ENCODE assay signal across 19 cellular contexts in genomic region chr9:130174920-130175321, GRCh38. TPM values are rescaled to one million over a fixed set of nuclear protein-coding genes. Genes with fewer than 3 reads are reported as not detected.
DNase-seq lines count a peak whose midpoint lies in the region; ATAC-seq and TF ChIP-seq lines count a peak whose summit lies in the region.
"Had no signal": no experiment of that assay in that cellular context is flagged by ENCODE, and none has a peak within 500 bp of the region (broad histone marks: within the 10 kb centered on the region; RNA-seq: fewer than 3 reads in every experiment).

No MANE protein-coding gene starts in this region.

- H3K9me3 Mint-ChIP-seq in T-helper 2 cell treated with Interferon-gamma antibody and Interleukin-4, amounts not matched to agents 5 μg/mL and 100 μg/mL, for 36 hours, result no peaks in the 10 kb centered on the region
- no peaks in the 10 kb centered on the region for H3K9me3 Mint-ChIP-seq in activated T-helper 2 cell treated with anti-CD3 and anti-CD28 coated beads, Interferon-gamma antibody, Interleukin-2, Interleukin-4, amounts not matched to agents 10 μg/mL and 5 μg/mL and 100 μg/mL, durations not matched to agents 14 hours and 24 hours and 36 hours
- H3K9me3 Mint-ChIP-seq in mesothelial cell of epicardium, result no peaks in the 10 kb centered on the region
- no peaks in the 10 kb centered on the region for H3K9me3 Mint-ChIP-seq in activated CD8-positive, alpha-beta T cell treated with anti-CD3 and anti-CD28 coated beads for 36 hours
- H3K9me3 Mint-ChIP-seq: stimulated activated memory B cell treated with anti-CD40 and anti-IgM and Interleukin-4, amounts not matched to agents 10 μg/mL and 1 μg/mL and 100 μg/mL, for 72 hours had no signal

- H3K27me3 Mint-ChIP-seq in T-helper 2 cell treated with Interferon-gamma antibody and Interleukin-4, amounts not matched to agents 5 μg/mL and 100 μg/mL, for 36 hours (ENCODE audit: low read depth), result peaks cover 28% of the 10 kb centered on the region
- H3K27me3 Mint-ChIP-seq in activated T-helper 2 cell treated with anti-CD3 and anti-CD28 coated beads, Interferon-gamma antibody, Interleukin-2, Interleukin-4, amounts not matched to agents 10 μg/mL and 5 μg/mL and 100 μg/mL, durations not matched to agents 14 hours and 24 hours and 36 hours (ENCODE audit: low read depth), result peaks cover 21% of the 10 kb centered on the region
- H3K27me3 Mint-ChIP-seq in mesothelial cell of epicardium (ENCODE audit: low read depth), result no peaks in the 10 kb centered on the region
- H3K27me3 Mint-ChIP-seq in activated CD8-positive, alpha-beta T cell treated with anti-CD3 and anti-CD28 coated beads for 36 hours, result peaks cover 16% of the 10 kb centered on the region

- intact Hi-C loops in activated T-helper 2 cell treated with anti-CD3 and anti-CD28 coated beads, Interferon-gamma antibody, Interleukin-2, Interleukin-4, amounts not matched to agents 10 μg/mL and 5 μg/mL and 100 μg/mL, durations not matched to agents 14 hours and 24 hours and 36 hours (cut with micrococcal nuclease), result no loop called here
- intact Hi-C loops in activated CD8-positive, alpha-beta T cell treated with anti-CD3 and anti-CD28 coated beads for 36 hours (cut with micrococcal nuclease), result no loop called here

- ATAC-seq in activated CD8-positive, alpha-beta T cell treated with anti-CD3 and anti-CD28 coated beads for 36 hours, result no peak
- ATAC-seq in HG02571 (IDR thresholded peaks at IDR 0.05; ENCODE audit: unreplicated experiment), result no peak
- ATAC-seq: stimulated activated memory B cell treated with anti-CD40 and anti-IgM and Interleukin-4, amounts not matched to agents 10 μg/mL and 1 μg/mL and 100 μg/mL, for 72 hours had no signal

- H3K36me3 Mint-ChIP-seq in T-helper 2 cell treated with Interferon-gamma antibody and Interleukin-4, amounts not matched to agents 5 μg/mL and 100 μg/mL, for 36 hours (ENCODE audit: low read depth), result peaks cover 3% of the 10 kb centered on the region
- H3K36me3 Mint-ChIP-seq in activated T-helper 2 cell treated with anti-CD3 and anti-CD28 coated beads, Interferon-gamma antibody, Interleukin-2, Interleukin-4, amounts not matched to agents 10 μg/mL and 5 μg/mL and 100 μg/mL, durations not matched to agents 14 hours and 24 hours and 36 hours (ENCODE audit: low read depth), result no peaks in the 10 kb centered on the region
- H3K36me3 Mint-ChIP-seq in mesothelial cell of epicardium, result no peaks in the 10 kb centered on the region
- H3K36me3 Mint-ChIP-seq in activated CD8-positive, alpha-beta T cell treated with anti-CD3 and anti-CD28 coated beads for 36 hours (ENCODE audit: low read depth), result no peaks in the 10 kb centered on the region
- H3K36me3 Mint-ChIP-seq: stimulated activated memory B cell treated with anti-CD40 and anti-IgM and Interleukin-4, amounts not matched to agents 10 μg/mL and 1 μg/mL and 100 μg/mL, for 72 hours had no signal

- DNase-seq in T-helper 2 cell treated with Interferon-gamma antibody and Interleukin-4, amounts not matched to agents 5 μg/mL and 100 μg/mL, for 36 hours (ENCODE audit: low spot score), result no peak
- DNase-seq in T-helper 2 cell (no peak), mesothelial cell of epicardium (ENCODE audit: low spot score in 2 of 2, unreplicated experiment in 2 of 2) (no peak)
- no peak for DNase-seq in activated T-helper 2 cell treated with anti-CD3 and anti-CD28 coated beads, Interferon-gamma antibody, Interleukin-2, Interleukin-4, amounts not matched to agents 10 μg/mL and 5 μg/mL and 100 μg/mL, durations not matched to agents 14 hours and 24 hours and 36 hours (ENCODE audit: low spot score)
- DNase-seq in activated CD8-positive, alpha-beta T cell treated with anti-CD3 and anti-CD28 coated beads for 36 hours, result no peak
- DNase-seq in stimulated activated CD4-positive, alpha-beta T cell treated with anti-CD3 and anti-CD28 coated beads, Interleukin-2, amount 100 ng/mL, for 48 hours, result no peak
- DNase-seq: activated CD4-positive, CD25-positive, alpha-beta regulatory T cell; activated T-cell treated with anti-CD3 and anti-CD28 coated beads, Interleukin-2, amount 50 U/mL, for 1 hour; foreskin fibroblast; Kasumi-1; mesendoderm; NCI-H1694; NCI-H510A treated with DMSO at 0.1 percent for 48 hours; PC-9; stimulated activated CD4-positive, alpha-beta T cell treated with anti-CD3 and anti-CD28 coated beads, Interleukin-4, amount 100 ng/mL, for 1 hour had no signal

- H3K4me1 Mint-ChIP-seq in T-helper 2 cell treated with Interferon-gamma antibody and Interleukin-4, amounts not matched to agents 5 μg/mL and 100 μg/mL, for 36 hours (ENCODE audit: low read depth), result no peaks in the 10 kb centered on the region
- H3K4me1 Mint-ChIP-seq in activated T-helper 2 cell treated with anti-CD3 and anti-CD28 coated beads, Interferon-gamma antibody, Interleukin-2, Interleukin-4, amounts not matched to agents 10 μg/mL and 5 μg/mL and 100 μg/mL, durations not matched to agents 14 hours and 24 hours and 36 hours (ENCODE audit: low read depth), result no peaks in the 10 kb centered on the region
- peaks cover 29% of the 10 kb centered on the region for H3K4me1 Mint-ChIP-seq in mesothelial cell of epicardium
- H3K4me1 Mint-ChIP-seq in activated CD8-positive, alpha-beta T cell treated with anti-CD3 and anti-CD28 coated beads for 36 hours (ENCODE audit: low read depth), result peaks cover 2% of the 10 kb centered on the region
- H3K4me1 Mint-ChIP-seq: stimulated activated memory B cell treated with anti-CD40 and anti-IgM and Interleukin-4, amounts not matched to agents 10 μg/mL and 1 μg/mL and 100 μg/mL, for 72 hours had no signal

- CTCF ChIA-PET in activated CD8-positive, alpha-beta T cell treated with anti-CD3 and anti-CD28 coated beads for 36 hours (lab: Charles Lee), result interaction anchor here (5.6 kb wide), 1 partner anchor 68 kb away, joined by 25 read pairs; no protein-coding TSS in a partner anchor

- no peak overlapping the region for H3K27ac Mint-ChIP-seq in T-helper 2 cell treated with Interferon-gamma antibody and Interleukin-4, amounts not matched to agents 5 μg/mL and 100 μg/mL, for 36 hours
- no peak overlapping the region for H3K27ac Mint-ChIP-seq in activated T-helper 2 cell treated with anti-CD3 and anti-CD28 coated beads, Interferon-gamma antibody, Interleukin-2, Interleukin-4, amounts not matched to agents 10 μg/mL and 5 μg/mL and 100 μg/mL, durations not matched to agents 14 hours and 24 hours and 36 hours
- peak overlapping the region; percentile 50 for H3K27ac Mint-ChIP-seq in mesothelial cell of epicardium
- no peak overlapping the region for H3K27ac Mint-ChIP-seq in activated CD8-positive, alpha-beta T cell treated with anti-CD3 and anti-CD28 coated beads for 36 hours
- H3K27ac Mint-ChIP-seq: stimulated activated memory B cell treated with anti-CD40 and anti-IgM and Interleukin-4, amounts not matched to agents 10 μg/mL and 1 μg/mL and 100 μg/mL, for 72 hours had no signal

- peak overlapping the region; percentile 80 for H3K27ac ChIP-seq in temporal lobe (ENCODE audit: low read depth, low read length)
- H3K27ac ChIP-seq: HL-60, PC-9 had no signal

- TF ChIP-seq CTCF in mesothelial cell of epicardium (IDR thresholded peaks at IDR 0.05; ENCODE audit: unreplicated experiment), result no peak
- TF ChIP-seq CTCF in activated CD8-positive, alpha-beta T cell treated with anti-CD3 and anti-CD28 coated beads for 36 hours (IDR thresholded peaks at IDR 0.05), result no peak

- H3K4me3 Mint-ChIP-seq in T-helper 2 cell treated with Interferon-gamma antibody and Interleukin-4, amounts not matched to agents 5 μg/mL and 100 μg/mL, for 36 hours, result peak overlapping the region; percentile 13
- H3K4me3 Mint-ChIP-seq in activated T-helper 2 cell treated with anti-CD3 and anti-CD28 coated beads, Interferon-gamma antibody, Interleukin-2, Interleukin-4, amounts not matched to agents 10 μg/mL and 5 μg/mL and 100 μg/mL, durations not matched to agents 14 hours and 24 hours and 36 hours (ENCODE audit: low read depth), result peak overlapping the region; percentile 19
- H3K4me3 Mint-ChIP-seq in mesothelial cell of epicardium, result peak overlapping the region; percentile 83
- H3K4me3 Mint-ChIP-seq in activated CD8-positive, alpha-beta T cell treated with anti-CD3 and anti-CD28 coated beads for 36 hours, result no peak overlapping the region

- POLR2A ChIA-PET in activated CD8-positive, alpha-beta T cell treated with anti-CD3 and anti-CD28 coated beads for 36 hours (lab: Charles Lee), result interaction anchor here (1.3 kb wide), 1 partner anchor 67 kb away, joined by 4 read pairs; no protein-coding TSS in a partner anchor

RNA-seq across cellular contexts. Expression of gene NCS1, which starts 2.7 kb away (rescaled TPM):
- total RNA-seq in activated T-helper 2 cell treated with anti-CD3 and anti-CD28 coated beads, Interferon-gamma antibody, Interleukin-2, Interleukin-4, amounts not matched to agents 10 μg/mL and 5 μg/mL and 100 μg/mL, durations not matched to agents 14 hours and 24 hours and 36 hours, result 23.5 and 27.9 TPM in 2 replicates
- total RNA-seq in mesothelial cell of epicardium (44.7 to 47.1 TPM (median 44.8 TPM) in 3 replicates), temporal lobe (138 TPM)
- 10 to 100 TPM; 21.2 to 21.3 TPM for total RNA-seq in activated CD8-positive, alpha-beta T cell treated with anti-CD3 and anti-CD28 coated beads for 36 hours
